Comparison of ENCODE assay signal across 8 cellular contexts in the genomic region with DNA sequence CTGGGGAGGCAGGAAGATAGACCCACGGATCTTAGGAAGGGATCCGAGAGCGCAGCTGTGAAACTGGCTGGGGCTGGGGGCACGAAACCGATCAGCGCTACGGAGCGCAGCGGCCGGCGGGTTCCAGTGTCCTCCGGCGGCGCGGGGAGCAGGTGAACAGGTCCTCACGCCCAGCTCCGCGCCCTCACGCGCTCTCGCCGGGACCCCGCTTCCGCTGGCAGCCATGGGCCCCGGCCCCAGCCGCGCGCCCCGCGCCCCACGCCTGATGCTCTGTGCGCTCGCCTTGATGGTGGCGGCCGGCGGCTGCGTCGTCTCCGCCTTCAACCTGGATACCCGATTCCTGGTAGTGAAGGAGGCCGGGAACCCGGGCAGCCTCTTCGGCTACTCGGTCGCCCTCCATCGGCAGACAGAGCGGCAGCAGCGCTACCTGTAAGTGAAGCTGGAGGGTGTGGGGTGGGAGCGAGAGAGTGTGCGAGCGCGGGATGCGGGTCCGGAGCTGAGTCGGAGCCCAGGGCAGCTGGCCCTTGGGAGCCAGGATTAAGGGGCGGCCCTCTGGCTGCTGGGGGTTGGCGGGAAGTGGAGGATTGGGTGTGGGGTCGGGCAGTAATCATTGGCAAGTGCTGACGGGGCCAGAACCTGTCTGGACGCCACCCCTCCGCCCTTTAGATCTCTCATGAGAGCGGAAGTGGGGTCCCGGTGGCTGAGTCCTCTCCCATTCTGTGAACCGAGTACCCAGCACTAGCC. TPM values are rescaled to one million over a fixed set of nuclear protein-coding genes. Genes with fewer than 3 reads are reported as not detected.
DNase-seq lines count a peak whose midpoint lies in the region; ATAC-seq lines count a peak whose summit lies in the region.

No MANE protein-coding gene starts in this region.

- POLR2A ChIA-PET in activated CD4-positive, alpha-beta memory T cell treated with anti-CD3 and anti-CD28 coated beads for 36 hours (lab: Charles Lee), result interaction anchor here (0.7 to 1.2 kb wide), 3 partner anchors 9 to 38 kb away, joined by 3 to 5 read pairs (median 5); no protein-coding TSS in a partner anchor

- H3K9me3 ChIP-seq in effector memory CD4-positive, alpha-beta T cell (ENCODE audit: control insufficient read depth, low read length), result no peaks in the 10 kb centered on the region

- no peaks in the 10 kb centered on the region for H3K36me3 Mint-ChIP-seq in activated CD4-positive, alpha-beta memory T cell treated with anti-CD3 and anti-CD28 coated beads for 36 hours

- peak overlapping the region; percentile 87 for H3K4me3 Mint-ChIP-seq in activated CD4-positive, alpha-beta memory T cell treated with anti-CD3 and anti-CD28 coated beads for 36 hours

- peak overlapping the region; percentile 28 for H3K27ac Mint-ChIP-seq in activated CD4-positive, alpha-beta memory T cell treated with anti-CD3 and anti-CD28 coated beads for 36 hours

- H3K4me1 ChIP-seq in effector memory CD4-positive, alpha-beta T cell (ENCODE audit: control insufficient read depth, insufficient read depth, low read length, poor library complexity, severe bottlenecking), result peaks cover 11% of the 10 kb centered on the region

- peak overlapping the region; percentile 52 for H3K27ac ChIP-seq in effector memory CD4-positive, alpha-beta T cell (ENCODE audit: insufficient read depth, low read length, poor library complexity, severe bottlenecking)

- H3K36me3 ChIP-seq in effector memory CD4-positive, alpha-beta T cell (ENCODE audit: control insufficient read depth, insufficient read depth, low read length), result no peaks in the 10 kb centered on the region

- no peaks in the 10 kb centered on the region for H3K9me3 Mint-ChIP-seq in activated CD4-positive, alpha-beta memory T cell treated with anti-CD3 and anti-CD28 coated beads for 36 hours

- peak overlapping the region; percentile 84 for H3K4me3 ChIP-seq in effector memory CD4-positive, alpha-beta T cell (ENCODE audit: insufficient read depth, low read depth, low read length, poor library complexity, severe bottlenecking)

- H3K4me1 Mint-ChIP-seq in activated CD4-positive, alpha-beta memory T cell treated with anti-CD3 and anti-CD28 coated beads for 36 hours (ENCODE audit: low read depth), result peaks cover 23% of the 10 kb centered on the region

- ATAC-seq in HG02642 (IDR thresholded peaks at IDR 0.05; ENCODE audit: poor library complexity, unreplicated experiment) (peak; percentile 58), GM18909 (IDR thresholded peaks at IDR 0.05; ENCODE audit: poor library complexity, unreplicated experiment) (no peak)

- no peaks in the 10 kb centered on the region for H3K27me3 Mint-ChIP-seq in activated CD4-positive, alpha-beta memory T cell treated with anti-CD3 and anti-CD28 coated beads for 36 hours

- intact Hi-C loops in activated CD4-positive, alpha-beta memory T cell treated with anti-CD3 and anti-CD28 coated beads for 36 hours (cut with micrococcal nuclease), result loop anchor here (1.0 to 5.0 kb wide), 3 partner anchors 29 to 91 kb away; no protein-coding TSS in a partner anchor

- CTCF ChIA-PET in activated CD4-positive, alpha-beta memory T cell treated with anti-CD3 and anti-CD28 coated beads for 36 hours (lab: Charles Lee), result interaction anchor here (0.6 to 7.9 kb wide), 22 partner anchors 8 to 361 kb away, joined by 3 to 85 read pairs (median 4); partner anchors contain the start of gene PPP1R9B

- peak; percentile 74 for DNase-seq in DMS153 (lab: John Stamatoyannopoulos, UW)
- peak; percentile 72 for DNase-seq in NCI-H226
- peak; percentile 85 for DNase-seq in activated CD4-positive, alpha-beta memory T cell treated with anti-CD3 and anti-CD28 coated beads for 36 hours
- DNase-seq in effector memory CD4-positive, alpha-beta T cell, result peak in 2 of 3 donors; percentile 34 to 36
- DNase-seq in mucosa of gallbladder (ENCODE audit: low spot score), result peak; percentile 68
- peak; percentile 21 to 33 for DNase-seq in stimulated activated CD8-positive, alpha-beta memory T cell treated with anti-CD3 and anti-CD28 coated beads, Interleukin-7, amount 100 ng/mL, for 1 hour (ENCODE audit: low read depth in 2 of 2)

- no peaks in the 10 kb centered on the region for H3K27me3 ChIP-seq in effector memory CD4-positive, alpha-beta T cell (replicated peaks; ENCODE audit: control insufficient read depth, insufficient read depth, low read length, poor library complexity, severe bottlenecking)

RNA-seq across cellular contexts. Expression of gene ITGA3, which starts 0.5 kb away (rescaled TPM):
- 10 to 100 TPM; 15.8 to 17.6 TPM for total RNA-seq in activated CD4-positive, alpha-beta memory T cell treated with anti-CD3 and anti-CD28 coated beads for 36 hours
- 134 TPM for total RNA-seq in mucosa of gallbladder

RNA-seq across cellular contexts. Expression of gene PDK2, which starts 38.8 kb away (rescaled TPM):
- total RNA-seq in activated CD4-positive, alpha-beta memory T cell treated with anti-CD3 and anti-CD28 coated beads for 36 hours, result 10 to 100 TPM; 13.3 to 14.6 TPM
- 64.7 TPM for total RNA-seq in mucosa of gallbladder

Comparison
In these comparisons a context has a peak if more than half of its experiments do, and no peak if none do; other contexts are left out.
1. DNase-seq: peak in every context shown above with its lines; median percentile 85 in activated CD4-positive, alpha-beta memory T cell treated with anti-CD3 and anti-CD28 coated beads for 36 hours; 74 in DMS153; 72 in NCI-H226; 68 in mucosa of gallbladder; 35 in effector memory CD4-positive, alpha-beta T cell; 27 in stimulated activated CD8-positive, alpha-beta memory T cell treated with anti-CD3 and anti-CD28 coated beads, Interleukin-7, amount 100 ng/mL, for 1 hour.